Comparison of ENCODE assay signal across 1 cellular context in genomic region chr21:44510508-44511218, GRCh38.
TF ChIP-seq lines count a peak whose summit lies in the region.

No MANE protein-coding gene starts in this region.

TF ChIP-seq in HCT116, 20 proteins besides CTCF, POLR2A, EP300 and RAD21 (continued from another document):
- no peak for TF ChIP-seq ATF3 (IDR thresholded peaks at IDR 0.05)
